ENCODE assay signal across 9 cellular contexts in the genomic region with DNA sequence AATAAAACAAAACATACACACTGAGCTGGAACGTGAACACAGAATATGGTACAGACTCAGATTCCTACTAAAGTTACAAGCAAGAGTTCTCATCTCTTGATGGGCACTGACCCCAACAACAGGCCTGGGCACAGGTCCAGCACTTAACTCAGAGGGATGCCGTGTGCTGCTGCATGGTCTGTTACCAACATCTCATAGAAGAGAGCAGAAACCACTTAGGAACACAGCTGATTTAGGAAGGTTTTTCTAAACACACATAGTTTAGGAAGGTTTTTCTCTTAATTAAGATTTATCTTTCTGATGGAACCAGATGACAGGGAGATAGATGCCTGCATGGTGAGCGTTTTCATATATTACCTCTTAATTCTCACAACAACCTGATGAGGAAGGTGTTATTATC. TPM values are rescaled to one million over a fixed set of nuclear protein-coding genes. Genes with fewer than 3 reads are reported as not detected.
A peak's percentile ranks its signal among the peaks of the same experiment; 100 is the strongest.
DNase-seq lines count a peak whose midpoint lies in the region; ATAC-seq, FAIRE-seq and TF ChIP-seq lines count a peak whose summit lies in the region.
"Had no signal": no experiment of that assay in that cellular context is flagged by ENCODE, and none has a peak within 500 bp of the region (broad histone marks: within the 10 kb centered on the region; RNA-seq: fewer than 3 reads in every experiment).

No MANE protein-coding gene starts in this region.

- peaks cover 0 to 2% of the 10 kb centered on the region in 2 experiments for H3K36me3 ChIP-seq in endothelial cell of umbilical vein (ENCODE audit: control insufficient read depth in 2 of 2, extremely low read depth in 1 of 2, insufficient read depth in 2 of 2, low read length in 2 of 2)

- no peak overlapping the region for H3K27ac ChIP-seq in endothelial cell of umbilical vein (ENCODE audit: insufficient read depth, low read depth, low read length)
- H3K27ac ChIP-seq: foreskin keratinocyte had no signal

- intact Hi-C loops in endothelial cell of umbilical vein (cut with micrococcal nuclease), result loop anchor here (2.0 to 10.0 kb wide), 3 partner anchors 27 to 510 kb away; a partner anchor contains a TSS

- peaks cover 6% of the 10 kb centered on the region for H3K27me3 Mint-ChIP-seq in progenitor cell of endocrine pancreas

- H2AFZ ChIP-seq in endothelial cell of umbilical vein (ENCODE audit: low read depth, low read length), result no peak overlapping the region

- FAIRE-seq in endothelial cell of umbilical vein (lab: Jason Lieb, UNC), result no peak

- H3K79me2 ChIP-seq in endothelial cell of umbilical vein (ENCODE audit: control insufficient read depth, insufficient read depth, low read length), result peaks cover 59% of the 10 kb centered on the region

- H3K9me1 ChIP-seq in endothelial cell of umbilical vein (replicated peaks; ENCODE audit: control insufficient read depth, extremely low read depth, insufficient read depth, low read length), result no peaks in the 10 kb centered on the region

- DNase-seq in A172 (ENCODE audit: low spot score), result peak; percentile 19
- peak; percentile 43 for DNase-seq in H4 (ENCODE audit: low spot score)
- DNase-seq in RPMI8226, result peak; percentile 54
- DNase-seq in endothelial cell of umbilical vein (ENCODE audit: low read depth, low spot score), result peak; percentile 51
- no peak for DNase-seq in progenitor cell of endocrine pancreas (ENCODE audit: low spot score, unreplicated experiment)
- no peak for DNase-seq in T-helper 9 cell
- no peak for DNase-seq in activated CD4-positive, alpha-beta T cell treated with anti-CD3 and anti-CD28 coated beads for 4 hours

- dilution Hi-C loops in endothelial cell of umbilical vein (cut with MboI; ENCODE audit: extremely low pct_ligation_motif_present, low sequenced_read_pairs), result no loop called here

- no peaks in the 10 kb centered on the region for H3K9me3 ChIP-seq in endothelial cell of umbilical vein (replicated peaks; ENCODE audit: control insufficient read depth, insufficient read depth, low read length)

- peak overlapping the region; percentile 96 for H3K4me2 ChIP-seq in endothelial cell of umbilical vein (ENCODE audit: insufficient read depth, low read length)

- peaks cover 11% of the 10 kb centered on the region for H3K9me3 Mint-ChIP-seq in progenitor cell of endocrine pancreas (ENCODE audit: low read depth)

- H3K4me3 ChIP-seq in endothelial cell of umbilical vein (replicated peaks in 1 of 3; ENCODE audit: insufficient read depth in 1 of 3, low read depth in 1 of 3, low read length in 3 of 3), result peak overlapping the region; percentile 70 to 90 (median 82)

- BruUV-seq in endothelial cell of umbilical vein (replicated peaks; lab: Mats Ljungman, UMichigan), result no TSS peak

- CTCF ChIA-PET in endothelial cell of umbilical vein (lab: Charles Lee), result interaction anchor here (1.0 kb wide), 1 partner anchor 428 kb away, joined by 3 read pairs; no protein-coding TSS in a partner anchor

- H3K9ac ChIP-seq in endothelial cell of umbilical vein (replicated peaks; ENCODE audit: extremely low read depth, insufficient read depth, low read length), result peak overlapping the region; percentile 76

- H3K4me3 Mint-ChIP-seq in progenitor cell of endocrine pancreas (ENCODE audit: low read depth), result peak overlapping the region; percentile 78

- ATAC-seq in HG02852 (IDR thresholded peaks at IDR 0.05; ENCODE audit: unreplicated experiment), result no peak
- ATAC-seq: foreskin keratinocyte had no signal

- peaks cover 9% of the 10 kb centered on the region for H4K20me1 ChIP-seq in endothelial cell of umbilical vein (replicated peaks; ENCODE audit: control insufficient read depth, extremely low read depth, insufficient read depth, low read length)

- POLR2A ChIA-PET in endothelial cell of umbilical vein (lab: Charles Lee), result no interaction called here

- peaks cover 31% of the 10 kb centered on the region for H3K4me1 Mint-ChIP-seq in progenitor cell of endocrine pancreas (ENCODE audit: low read depth)

- peaks cover 1% of the 10 kb centered on the region for H3K36me3 Mint-ChIP-seq in progenitor cell of endocrine pancreas (ENCODE audit: insufficient read depth)

- no peaks in the 10 kb centered on the region for H3K27me3 ChIP-seq in endothelial cell of umbilical vein (ENCODE audit: control insufficient read depth in 2 of 2, insufficient read depth in 2 of 2, low read length in 2 of 2)

- H3K27ac Mint-ChIP-seq in progenitor cell of endocrine pancreas, result no peak overlapping the region

- no peak for TF ChIP-seq CTCF in endothelial cell of umbilical vein (IDR thresholded peaks at IDR 0.05; ENCODE audit: extremely low read depth in 1 of 2, insufficient read depth in 1 of 2, low read depth in 1 of 2, low read length in 2 of 2)
- TF ChIP-seq CTCF in progenitor cell of endocrine pancreas (IDR thresholded peaks at IDR 0.05; ENCODE audit: unreplicated experiment), result no peak

- peaks cover 46% of the 10 kb centered on the region for H3K4me1 ChIP-seq in endothelial cell of umbilical vein (ENCODE audit: control insufficient read depth, extremely low read depth, insufficient read depth, low read length)

- TF ChIP-seq POLR2A in endothelial cell of umbilical vein (IDR thresholded peaks at IDR 0.05; ENCODE audit: low read depth, low read length), result no peak

TF ChIP-seq in endothelial cell of umbilical vein, 7 proteins besides CTCF, POLR2A, EP300 and RAD21:
- TF ChIP-seq EZH2 (IDR thresholded peaks at IDR 0.05; ENCODE audit: borderline replicate concordance, low read depth, low read length, severe bottlenecking), result no peak
- TF ChIP-seq GATA2 (IDR thresholded peaks at IDR 0.05; ENCODE audit: insufficient read depth, insufficient read length, low read depth, low read length), result no peak
- TF ChIP-seq, protein P1, sequence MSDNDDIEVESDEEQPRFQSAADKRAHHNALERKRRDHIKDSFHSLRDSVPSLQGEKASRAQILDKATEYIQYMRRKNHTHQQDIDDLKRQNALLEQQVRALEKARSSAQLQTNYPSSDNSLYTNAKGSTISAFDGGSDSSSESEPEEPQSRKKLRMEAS (IDR thresholded peaks at IDR 0.05; ENCODE audit: insufficient read depth, insufficient read length), result no peak
- no peak for TF ChIP-seq FOS (IDR thresholded peaks at IDR 0.05; ENCODE audit: borderline replicate concordance, insufficient read depth, low read length)
- TF ChIP-seq JUN (IDR thresholded peaks at IDR 0.05; ENCODE audit: borderline replicate concordance, insufficient read depth, insufficient read length, low read depth), result no peak
- TF ChIP-seq MYC (IDR thresholded peaks at IDR 0.05; ENCODE audit: low read depth, low read length), result no peak
- no peak for TF ChIP-seq POLR2AphosphoS5 (IDR thresholded peaks at IDR 0.05; ENCODE audit: insufficient read depth, low read depth, low read length)
TF ChIP-seq in endothelial cell of umbilical vein: peak in this region for 0.

RNA-seq across cellular contexts. Expression of a gene that starts 1.5 kb away (rescaled TPM):
- 18.7 and 26.6 TPM in 2 replicates for total RNA-seq in A172 (2014; rRNA removed; shearing (Covaris generic))
- total RNA-seq in H4 (2014; rRNA removed; shearing (Covaris generic)), result 33.9 and 52.6 TPM in 2 replicates
- total RNA-seq in endothelial cell of umbilical vein, result 45.6 and 55.9 TPM in 2 replicates
- polyA plus RNA-seq in endothelial cell of umbilical vein, result 8.4 and 12.3 TPM in 2 replicates
- polyA plus RNA-seq in endothelial cell of umbilical vein (2011; cell fraction: cytosol; rRNA removed), result 28.8 and 29.7 TPM in 2 replicates
- polyA plus RNA-seq in endothelial cell of umbilical vein (2011; cell fraction: nucleus; rRNA removed), result 20.4 and 21.0 TPM in 2 replicates
- 27.2 and 47.9 TPM in 2 replicates for polyA plus RNA-seq in endothelial cell of umbilical vein (2012)
- 30.2 and 31.0 TPM in 2 replicates for polyA minus RNA-seq in endothelial cell of umbilical vein
- 13.0 TPM for polyA minus RNA-seq in endothelial cell of umbilical vein (2011; cell fraction: cytosol; rRNA and poly(A)+ RNA removed)
- polyA minus RNA-seq in endothelial cell of umbilical vein (2011; cell fraction: nucleus; rRNA and poly(A)+ RNA removed), result 55.3 and 77.6 TPM in 2 replicates
- 16.2 and 20.1 TPM in 2 replicates for total RNA-seq in progenitor cell of endocrine pancreas

RNA-seq across cellular contexts. Expression of a gene that starts 28.7 kb away (rescaled TPM):
- total RNA-seq in A172 (2014; rRNA removed; shearing (Covaris generic)), result 57.8 and 58.2 TPM in 2 replicates
- total RNA-seq in H4 (2014; rRNA removed; shearing (Covaris generic)), result 35.6 and 35.9 TPM in 2 replicates
- total RNA-seq in endothelial cell of umbilical vein (53.7 and 55.5 TPM in 2 replicates), progenitor cell of endocrine pancreas (48.7 and 50.8 TPM in 2 replicates)
- polyA plus RNA-seq in endothelial cell of umbilical vein, result 3.9 and 8.0 TPM in 2 replicates
- 14.5 and 15.8 TPM in 2 replicates for polyA plus RNA-seq in endothelial cell of umbilical vein (2011; cell fraction: cytosol; rRNA removed)
- 35.5 and 42.6 TPM in 2 replicates for polyA plus RNA-seq in endothelial cell of umbilical vein (2011; cell fraction: nucleus; rRNA removed)
- polyA plus RNA-seq in endothelial cell of umbilical vein (2012), result 36.7 and 59.7 TPM in 2 replicates
- polyA minus RNA-seq in endothelial cell of umbilical vein, result 11.1 and 24.2 TPM in 2 replicates
- 8.5 TPM for polyA minus RNA-seq in endothelial cell of umbilical vein (2011; cell fraction: cytosol; rRNA and poly(A)+ RNA removed)
- polyA minus RNA-seq in endothelial cell of umbilical vein (2011; cell fraction: nucleus; rRNA and poly(A)+ RNA removed), result 22.3 and 25.3 TPM in 2 replicates

Comparison
In these comparisons a context has a peak if more than half of its experiments do, and no peak if none do; other contexts are left out.
1. DNase-seq: peak in A172 (single experiment), H4 (single experiment), RPMI8226 (single experiment) and endothelial cell of umbilical vein (single experiment); none in progenitor cell of endocrine pancreas (single experiment), T-helper 9 cell (single experiment) and activated CD4-positive, alpha-beta T cell treated with anti-CD3 and anti-CD28 coated beads for 4 hours (0 of 2).